Comparison of ENCODE assay signal across 1 cellular context in the genomic region with DNA sequence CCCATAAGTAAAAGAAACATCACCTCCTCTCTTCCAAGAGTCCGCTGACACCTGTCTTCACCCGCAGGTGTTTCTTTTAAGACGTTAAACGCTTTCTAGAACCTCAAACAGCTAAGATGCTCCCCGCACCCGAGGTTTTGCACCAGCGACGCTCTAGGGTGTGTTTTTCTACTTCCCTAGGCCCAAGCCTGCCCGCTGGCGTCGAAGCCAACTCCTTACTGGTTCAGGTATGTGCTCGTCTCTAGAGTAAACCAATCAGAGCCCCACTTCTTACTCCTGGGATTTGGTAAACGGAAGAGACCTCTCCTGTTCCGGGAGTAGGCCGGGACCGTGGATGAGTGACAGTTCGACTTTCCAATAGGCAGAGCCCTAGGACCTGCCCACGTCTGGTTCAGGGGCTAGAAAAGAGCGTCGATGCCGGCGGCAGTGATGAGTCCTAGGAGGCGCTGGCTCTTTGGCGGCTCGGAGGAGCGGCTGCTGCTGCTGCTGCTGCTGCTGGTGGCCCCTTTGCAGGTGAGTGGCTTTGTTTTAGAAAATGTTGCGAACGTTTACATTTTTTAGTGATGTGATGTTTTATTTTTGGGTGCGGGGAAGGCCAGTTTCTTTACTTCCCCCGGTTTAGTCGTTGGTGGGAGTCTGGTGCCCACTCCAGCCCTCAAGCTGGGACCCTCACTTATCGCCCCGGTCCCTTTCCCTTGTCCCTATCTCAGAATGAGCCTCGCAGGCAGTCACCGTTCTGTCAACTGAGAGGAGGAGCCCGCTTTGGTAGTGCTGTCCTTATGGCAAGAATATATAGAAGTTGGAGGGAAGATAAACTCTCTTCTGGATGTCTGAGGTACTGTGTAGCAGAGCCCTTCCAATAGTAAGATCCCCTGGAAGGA.
A peak's percentile ranks its signal among the peaks of the same experiment; 100 is the strongest.
TF ChIP-seq lines count a peak whose summit lies in the region.

A gene (plus strand): TSS at position 429 of the 881 bp plus-strand sequence. CDS start 14,655 bp downstream, outside the sequence.

TF ChIP-seq in HEK293, 187 proteins besides CTCF, POLR2A, EP300 and RAD21 (continued from another document and continues in another):
- TF ChIP-seq, protein P1, sequence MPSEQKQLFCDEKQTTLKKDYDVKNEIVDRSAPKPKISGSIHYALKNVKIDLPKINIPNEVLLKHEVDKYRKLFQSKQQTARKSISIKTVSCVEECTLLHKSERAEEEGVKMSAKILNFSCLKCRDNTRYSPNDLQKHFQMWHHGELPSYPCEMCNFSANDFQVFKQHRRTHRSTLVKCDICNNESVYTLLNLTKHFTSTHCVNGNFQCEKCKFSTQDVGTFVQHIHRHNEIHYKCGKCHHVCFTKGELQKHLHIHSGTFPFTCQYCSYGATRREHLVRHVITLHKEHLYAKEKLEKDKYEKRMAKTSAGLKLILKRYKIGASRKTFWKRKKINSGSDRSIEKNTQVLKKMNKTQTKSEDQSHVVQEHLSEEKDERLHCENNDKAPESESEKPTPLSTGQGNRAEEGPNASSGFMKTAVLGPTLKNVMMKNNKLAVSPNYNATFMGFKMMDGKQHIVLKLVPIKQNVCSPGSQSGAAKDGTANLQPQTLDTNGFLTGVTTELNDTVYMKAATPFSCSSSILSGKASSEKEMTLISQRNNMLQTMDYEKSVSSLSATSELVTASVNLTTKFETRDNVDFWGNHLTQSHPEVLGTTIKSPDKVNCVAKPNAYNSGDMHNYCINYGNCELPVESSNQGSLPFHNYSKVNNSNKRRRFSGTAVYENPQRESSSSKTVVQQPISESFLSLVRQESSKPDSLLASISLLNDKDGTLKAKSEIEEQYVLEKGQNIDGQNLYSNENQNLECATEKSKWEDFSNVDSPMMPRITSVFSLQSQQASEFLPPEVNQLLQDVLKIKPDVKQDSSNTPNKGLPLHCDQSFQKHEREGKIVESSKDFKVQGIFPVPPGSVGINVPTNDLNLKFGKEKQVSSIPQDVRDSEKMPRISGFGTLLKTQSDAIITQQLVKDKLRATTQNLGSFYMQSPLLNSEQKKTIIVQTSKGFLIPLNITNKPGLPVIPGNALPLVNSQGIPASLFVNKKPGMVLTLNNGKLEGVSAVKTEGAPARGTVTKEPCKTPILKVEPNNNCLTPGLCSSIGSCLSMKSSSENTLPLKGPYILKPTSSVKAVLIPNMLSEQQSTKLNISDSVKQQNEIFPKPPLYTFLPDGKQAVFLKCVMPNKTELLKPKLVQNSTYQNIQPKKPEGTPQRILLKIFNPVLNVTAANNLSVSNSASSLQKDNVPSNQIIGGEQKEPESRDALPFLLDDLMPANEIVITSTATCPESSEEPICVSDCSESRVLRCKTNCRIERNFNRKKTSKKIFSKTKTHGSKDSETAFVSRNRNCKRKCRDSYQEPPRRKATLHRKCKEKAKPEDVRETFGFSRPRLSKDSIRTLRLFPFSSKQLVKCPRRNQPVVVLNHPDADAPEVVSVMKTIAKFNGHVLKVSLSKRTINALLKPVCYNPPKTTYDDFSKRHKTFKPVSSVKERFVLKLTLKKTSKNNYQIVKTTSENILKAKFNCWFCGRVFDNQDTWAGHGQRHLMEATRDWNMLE (tag by site-specific recombination; conservative IDR thresholded peaks at IDR 0.05; ENCODE audit: low read depth), result peak; percentile 85
- TF ChIP-seq ZNF660 (tag by site-specific recombination; IDR thresholded peaks at IDR 0.05) (peak; percentile 33), SP3 (tag by site-specific recombination; IDR thresholded peaks at IDR 0.05) (peak; percentile 77), ZEB2 (tag by site-specific recombination; IDR thresholded peaks at IDR 0.05) (no peak; the same call in 1 of the 2 replicates), ZNF335 (tag by site-specific recombination; conservative IDR thresholded peaks at IDR 0.05) (peak; percentile 71), KLF16 (tag by site-specific recombination; IDR thresholded peaks at IDR 0.05) (peak; percentile 49; the same call in 1 of the 2 replicates), ZNF2 (tag by site-specific recombination; IDR thresholded peaks at IDR 0.05) (peak; percentile 36; the same call in 1 of the 2 replicates), ZNF391 (tag by site-specific recombination; IDR thresholded peaks at IDR 0.05; ENCODE audit: borderline replicate concordance, low read depth) (peak; percentile 52; the same call in 1 of the 2 replicates), ZFP3 (tag by site-specific recombination; IDR thresholded peaks at IDR 0.05; ENCODE audit: low read depth) (no peak), FEZF1 (tag by site-specific recombination; IDR thresholded peaks at IDR 0.05) (peak; percentile 83), ZSCAN30 (tag by site-specific recombination; IDR thresholded peaks at IDR 0.05) (peak; percentile 46; the same call in 1 of the 2 replicates), KLF9 (tag by site-specific recombination; IDR thresholded peaks at IDR 0.05; ENCODE audit: low read depth) (0 out of 2 replicates have a peak, but pooled peaks have one; percentile 10), EGR2 (tag by site-specific recombination; IDR thresholded peaks at IDR 0.05; ENCODE audit: low read depth) (peak; percentile 49; the same call in 1 of the 2 replicates), ZNF274 (IDR thresholded peaks at IDR 0.05; ENCODE audit: low read length) (no peak), ZNF274 (tag by site-specific recombination; IDR thresholded peaks at IDR 0.05; ENCODE audit: borderline replicate concordance) (no peak), ZXDB (tag by site-specific recombination; IDR thresholded peaks at IDR 0.05) (peak; percentile 97), ZBTB20 (tag by site-specific recombination; IDR thresholded peaks at IDR 0.05) (peak; percentile 83), ZNF112 (tag by site-specific recombination; IDR thresholded peaks at IDR 0.05) (no peak), KLF8 (tag by site-specific recombination; IDR thresholded peaks at IDR 0.05) (peak; percentile 67; the same call in 1 of the 2 replicates), KLF10 (tag by site-specific recombination; IDR thresholded peaks at IDR 0.05) (peak; percentile 22; the same call in 1 of the 2 replicates), ZBTB7A (tag by site-specific recombination; IDR thresholded peaks at IDR 0.05; ENCODE audit: low read depth) (0 out of 2 replicates have a peak, but pooled peaks have one; percentile 27), ZNF76 (tag by site-specific recombination; IDR thresholded peaks at IDR 0.05; ENCODE audit: borderline replicate concordance, low read depth) (peak; percentile 28; the same call in 1 of the 2 replicates), ZNF501 (tag by site-specific recombination; IDR thresholded peaks at IDR 0.05) (peak; percentile 50; the same call in 1 of the 2 replicates)
- TF ChIP-seq, protein P2, sequence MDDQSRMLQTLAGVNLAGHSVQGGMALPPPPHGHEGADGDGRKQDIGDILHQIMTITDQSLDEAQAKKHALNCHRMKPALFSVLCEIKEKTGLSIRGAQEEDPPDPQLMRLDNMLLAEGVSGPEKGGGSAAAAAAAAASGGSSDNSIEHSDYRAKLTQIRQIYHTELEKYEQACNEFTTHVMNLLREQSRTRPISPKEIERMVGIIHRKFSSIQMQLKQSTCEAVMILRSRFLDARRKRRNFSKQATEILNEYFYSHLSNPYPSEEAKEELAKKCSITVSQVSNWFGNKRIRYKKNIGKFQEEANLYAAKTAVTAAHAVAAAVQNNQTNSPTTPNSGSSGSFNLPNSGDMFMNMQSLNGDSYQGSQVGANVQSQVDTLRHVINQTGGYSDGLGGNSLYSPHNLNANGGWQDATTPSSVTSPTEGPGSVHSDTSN (CRISPR knock-in tag; IDR thresholded peaks at IDR 0.05), result peak; percentile 94
- TF ChIP-seq, protein P3, sequence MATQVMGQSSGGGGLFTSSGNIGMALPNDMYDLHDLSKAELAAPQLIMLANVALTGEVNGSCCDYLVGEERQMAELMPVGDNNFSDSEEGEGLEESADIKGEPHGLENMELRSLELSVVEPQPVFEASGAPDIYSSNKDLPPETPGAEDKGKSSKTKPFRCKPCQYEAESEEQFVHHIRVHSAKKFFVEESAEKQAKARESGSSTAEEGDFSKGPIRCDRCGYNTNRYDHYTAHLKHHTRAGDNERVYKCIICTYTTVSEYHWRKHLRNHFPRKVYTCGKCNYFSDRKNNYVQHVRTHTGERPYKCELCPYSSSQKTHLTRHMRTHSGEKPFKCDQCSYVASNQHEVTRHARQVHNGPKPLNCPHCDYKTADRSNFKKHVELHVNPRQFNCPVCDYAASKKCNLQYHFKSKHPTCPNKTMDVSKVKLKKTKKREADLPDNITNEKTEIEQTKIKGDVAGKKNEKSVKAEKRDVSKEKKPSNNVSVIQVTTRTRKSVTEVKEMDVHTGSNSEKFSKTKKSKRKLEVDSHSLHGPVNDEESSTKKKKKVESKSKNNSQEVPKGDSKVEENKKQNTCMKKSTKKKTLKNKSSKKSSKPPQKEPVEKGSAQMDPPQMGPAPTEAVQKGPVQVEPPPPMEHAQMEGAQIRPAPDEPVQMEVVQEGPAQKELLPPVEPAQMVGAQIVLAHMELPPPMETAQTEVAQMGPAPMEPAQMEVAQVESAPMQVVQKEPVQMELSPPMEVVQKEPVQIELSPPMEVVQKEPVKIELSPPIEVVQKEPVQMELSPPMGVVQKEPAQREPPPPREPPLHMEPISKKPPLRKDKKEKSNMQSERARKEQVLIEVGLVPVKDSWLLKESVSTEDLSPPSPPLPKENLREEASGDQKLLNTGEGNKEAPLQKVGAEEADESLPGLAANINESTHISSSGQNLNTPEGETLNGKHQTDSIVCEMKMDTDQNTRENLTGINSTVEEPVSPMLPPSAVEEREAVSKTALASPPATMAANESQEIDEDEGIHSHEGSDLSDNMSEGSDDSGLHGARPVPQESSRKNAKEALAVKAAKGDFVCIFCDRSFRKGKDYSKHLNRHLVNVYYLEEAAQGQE (tag by site-specific recombination; IDR thresholded peaks at IDR 0.05), result no peak
- TF ChIP-seq, protein P4, sequence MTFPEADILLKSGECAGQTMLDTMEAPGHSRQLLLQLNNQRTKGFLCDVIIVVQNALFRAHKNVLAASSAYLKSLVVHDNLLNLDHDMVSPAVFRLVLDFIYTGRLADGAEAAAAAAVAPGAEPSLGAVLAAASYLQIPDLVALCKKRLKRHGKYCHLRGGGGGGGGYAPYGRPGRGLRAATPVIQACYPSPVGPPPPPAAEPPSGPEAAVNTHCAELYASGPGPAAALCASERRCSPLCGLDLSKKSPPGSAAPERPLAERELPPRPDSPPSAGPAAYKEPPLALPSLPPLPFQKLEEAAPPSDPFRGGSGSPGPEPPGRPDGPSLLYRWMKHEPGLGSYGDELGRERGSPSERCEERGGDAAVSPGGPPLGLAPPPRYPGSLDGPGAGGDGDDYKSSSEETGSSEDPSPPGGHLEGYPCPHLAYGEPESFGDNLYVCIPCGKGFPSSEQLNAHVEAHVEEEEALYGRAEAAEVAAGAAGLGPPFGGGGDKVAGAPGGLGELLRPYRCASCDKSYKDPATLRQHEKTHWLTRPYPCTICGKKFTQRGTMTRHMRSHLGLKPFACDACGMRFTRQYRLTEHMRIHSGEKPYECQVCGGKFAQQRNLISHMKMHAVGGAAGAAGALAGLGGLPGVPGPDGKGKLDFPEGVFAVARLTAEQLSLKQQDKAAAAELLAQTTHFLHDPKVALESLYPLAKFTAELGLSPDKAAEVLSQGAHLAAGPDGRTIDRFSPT (tag by site-specific recombination; IDR thresholded peaks at IDR 0.05), result no peak
- TF ChIP-seq, protein P5, sequence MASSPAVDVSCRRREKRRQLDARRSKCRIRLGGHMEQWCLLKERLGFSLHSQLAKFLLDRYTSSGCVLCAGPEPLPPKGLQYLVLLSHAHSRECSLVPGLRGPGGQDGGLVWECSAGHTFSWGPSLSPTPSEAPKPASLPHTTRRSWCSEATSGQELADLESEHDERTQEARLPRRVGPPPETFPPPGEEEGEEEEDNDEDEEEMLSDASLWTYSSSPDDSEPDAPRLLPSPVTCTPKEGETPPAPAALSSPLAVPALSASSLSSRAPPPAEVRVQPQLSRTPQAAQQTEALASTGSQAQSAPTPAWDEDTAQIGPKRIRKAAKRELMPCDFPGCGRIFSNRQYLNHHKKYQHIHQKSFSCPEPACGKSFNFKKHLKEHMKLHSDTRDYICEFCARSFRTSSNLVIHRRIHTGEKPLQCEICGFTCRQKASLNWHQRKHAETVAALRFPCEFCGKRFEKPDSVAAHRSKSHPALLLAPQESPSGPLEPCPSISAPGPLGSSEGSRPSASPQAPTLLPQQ (tag by site-specific recombination; IDR thresholded peaks at IDR 0.05), result peak; percentile 32; the same call in 1 of the 2 replicates
- TF ChIP-seq, protein P6, sequence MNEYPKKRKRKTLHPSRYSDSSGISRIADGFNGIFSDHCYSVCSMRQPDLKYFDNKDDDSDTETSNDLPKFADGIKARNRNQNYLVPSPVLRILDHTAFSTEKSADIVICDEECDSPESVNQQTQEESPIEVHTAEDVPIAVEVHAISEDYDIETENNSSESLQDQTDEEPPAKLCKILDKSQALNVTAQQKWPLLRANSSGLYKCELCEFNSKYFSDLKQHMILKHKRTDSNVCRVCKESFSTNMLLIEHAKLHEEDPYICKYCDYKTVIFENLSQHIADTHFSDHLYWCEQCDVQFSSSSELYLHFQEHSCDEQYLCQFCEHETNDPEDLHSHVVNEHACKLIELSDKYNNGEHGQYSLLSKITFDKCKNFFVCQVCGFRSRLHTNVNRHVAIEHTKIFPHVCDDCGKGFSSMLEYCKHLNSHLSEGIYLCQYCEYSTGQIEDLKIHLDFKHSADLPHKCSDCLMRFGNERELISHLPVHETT (tag by site-specific recombination; IDR thresholded peaks at IDR 0.05), result 0 out of 2 replicates have a peak, but pooled peaks have one; percentile 32
- TF ChIP-seq, protein P7, sequence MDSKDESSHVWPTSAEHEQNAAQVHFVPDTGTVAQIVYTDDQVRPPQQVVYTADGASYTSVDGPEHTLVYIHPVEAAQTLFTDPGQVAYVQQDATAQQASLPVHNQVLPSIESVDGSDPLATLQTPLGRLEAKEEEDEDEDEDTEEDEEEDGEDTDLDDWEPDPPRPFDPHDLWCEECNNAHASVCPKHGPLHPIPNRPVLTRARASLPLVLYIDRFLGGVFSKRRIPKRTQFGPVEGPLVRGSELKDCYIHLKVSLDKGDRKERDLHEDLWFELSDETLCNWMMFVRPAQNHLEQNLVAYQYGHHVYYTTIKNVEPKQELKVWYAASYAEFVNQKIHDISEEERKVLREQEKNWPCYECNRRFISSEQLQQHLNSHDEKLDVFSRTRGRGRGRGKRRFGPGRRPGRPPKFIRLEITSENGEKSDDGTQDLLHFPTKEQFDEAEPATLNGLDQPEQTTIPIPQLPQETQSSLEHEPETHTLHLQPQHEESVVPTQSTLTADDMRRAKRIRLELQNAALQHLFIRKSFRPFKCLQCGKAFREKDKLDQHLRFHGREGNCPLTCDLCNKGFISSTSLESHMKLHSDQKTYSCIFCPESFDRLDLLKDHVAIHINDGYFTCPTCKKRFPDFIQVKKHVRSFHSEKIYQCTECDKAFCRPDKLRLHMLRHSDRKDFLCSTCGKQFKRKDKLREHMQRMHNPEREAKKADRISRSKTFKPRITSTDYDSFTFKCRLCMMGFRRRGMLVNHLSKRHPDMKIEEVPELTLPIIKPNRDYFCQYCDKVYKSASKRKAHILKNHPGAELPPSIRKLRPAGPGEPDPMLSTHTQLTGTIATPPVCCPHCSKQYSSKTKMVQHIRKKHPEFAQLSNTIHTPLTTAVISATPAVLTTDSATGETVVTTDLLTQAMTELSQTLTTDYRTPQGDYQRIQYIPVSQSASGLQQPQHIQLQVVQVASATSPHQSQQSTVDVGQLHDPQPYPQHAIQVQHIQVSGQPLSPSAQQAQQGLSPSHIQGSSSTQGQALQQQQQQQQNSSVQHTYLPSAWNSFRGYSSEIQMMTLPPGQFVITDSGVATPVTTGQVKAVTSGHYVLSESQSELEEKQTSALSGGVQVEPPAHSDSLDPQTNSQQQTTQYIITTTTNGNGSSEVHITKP (tag by site-specific recombination; IDR thresholded peaks at IDR 0.05), result peak; percentile 32; the same call in 1 of the 2 replicates
- TF ChIP-seq, protein P8, sequence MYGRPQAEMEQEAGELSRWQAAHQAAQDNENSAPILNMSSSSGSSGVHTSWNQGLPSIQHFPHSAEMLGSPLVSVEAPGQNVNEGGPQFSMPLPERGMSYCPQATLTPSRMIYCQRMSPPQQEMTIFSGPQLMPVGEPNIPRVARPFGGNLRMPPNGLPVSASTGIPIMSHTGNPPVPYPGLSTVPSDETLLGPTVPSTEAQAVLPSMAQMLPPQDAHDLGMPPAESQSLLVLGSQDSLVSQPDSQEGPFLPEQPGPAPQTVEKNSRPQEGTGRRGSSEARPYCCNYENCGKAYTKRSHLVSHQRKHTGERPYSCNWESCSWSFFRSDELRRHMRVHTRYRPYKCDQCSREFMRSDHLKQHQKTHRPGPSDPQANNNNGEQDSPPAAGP (tag by site-specific recombination; IDR thresholded peaks at IDR 0.05), result 0 out of 2 replicates have a peak, but pooled peaks have one; percentile 32
